ENCODE assay signal across 8 cellular contexts in the genomic region with DNA sequence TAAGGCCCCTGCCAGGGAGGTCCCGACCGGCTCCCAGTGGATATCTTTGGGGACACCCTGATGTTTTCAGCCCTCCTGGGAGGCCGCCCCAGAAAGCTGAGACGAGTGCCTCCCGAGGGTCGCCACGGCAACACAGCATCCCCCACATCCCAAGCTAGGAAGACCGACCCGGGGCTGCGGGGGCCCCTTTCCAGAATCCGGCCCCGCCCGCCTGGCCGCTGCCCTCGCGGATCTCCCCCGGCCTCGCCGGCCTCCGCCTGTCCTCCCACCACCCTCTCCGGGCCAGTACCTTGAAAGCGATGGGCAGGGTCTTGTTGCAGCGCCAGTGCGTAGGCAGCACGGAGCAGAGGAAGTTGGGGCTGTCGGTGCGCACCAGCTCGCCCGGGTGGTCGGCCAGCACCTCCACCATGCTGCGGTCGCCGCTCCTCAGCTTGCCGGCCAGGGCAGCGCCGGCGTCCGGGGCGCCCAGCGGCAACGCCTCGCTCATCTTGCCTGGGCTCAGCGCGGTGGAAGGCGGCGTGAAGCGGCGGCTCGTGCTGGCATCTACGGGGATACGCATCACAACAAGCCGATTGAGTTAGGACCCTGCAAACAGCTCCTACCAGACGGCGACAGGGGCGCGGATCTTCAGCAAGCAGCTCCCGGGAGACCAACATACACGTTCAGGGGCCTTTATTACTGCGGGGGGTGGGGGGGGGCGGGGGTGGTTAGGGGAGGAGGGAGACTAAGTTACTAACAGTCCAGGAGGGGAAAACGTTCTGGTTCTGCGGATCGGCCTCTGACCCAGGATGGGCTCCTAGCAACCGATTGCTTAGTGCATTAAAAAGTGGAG.
DNase-seq lines count a peak whose midpoint lies in the region; ATAC-seq lines count a peak whose summit lies in the region.

No MANE protein-coding gene starts in this region.

- ATAC-seq in GM18517 (IDR thresholded peaks at IDR 0.05; ENCODE audit: unreplicated experiment) (no peak), HG02571 (IDR thresholded peaks at IDR 0.05; ENCODE audit: unreplicated experiment) (no peak)

- DNase-seq in ELF-1 (ENCODE audit: low read depth, low spot score) (peak; percentile 51), NCI-H2171 treated with DMSO at 0.1 percent for 48 hours (lab: John Stamatoyannopoulos, UW) (peak; percentile 2), astrocyte of the hippocampus (ENCODE audit: low read depth, low spot score) (peak; percentile 58), islet precursor cell (peak; percentile 66), cerebellar cortex (ENCODE audit: low spot score) (no peak)
- peak; percentile 35 to 43 for DNase-seq in stimulated activated CD4-positive, alpha-beta T cell treated with anti-CD3 and anti-CD28 coated beads, Interleukin-2, amount 100 ng/mL, for 24 hours
